Comparison of ENCODE assay signal across 18 cellular contexts in the genomic region with DNA sequence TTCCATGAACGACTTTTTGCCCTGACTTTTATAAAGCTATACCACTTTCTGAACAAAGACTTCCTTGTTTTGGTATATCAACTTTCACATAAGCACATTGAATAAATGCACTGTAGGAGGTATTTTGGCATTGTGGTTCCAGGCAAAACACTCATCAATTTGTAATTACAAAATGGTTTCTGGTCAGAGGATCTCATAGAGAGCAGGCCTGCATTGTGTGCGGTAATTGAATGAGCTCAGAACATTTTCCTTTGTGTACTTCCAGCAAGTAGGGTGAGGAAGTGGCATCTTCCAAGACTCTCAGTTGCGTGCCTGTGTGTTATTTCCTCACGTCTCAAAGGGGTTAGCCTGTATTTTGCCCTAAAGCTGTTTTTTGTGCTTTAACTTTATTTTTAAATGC.
DNase-seq lines count a peak whose midpoint lies in the region; ATAC-seq and TF ChIP-seq lines count a peak whose summit lies in the region.
"Had no signal": no experiment of that assay in that cellular context is flagged by ENCODE, and none has a peak within 500 bp of the region (broad histone marks: within the 10 kb centered on the region; RNA-seq: fewer than 3 reads in every experiment).

No MANE protein-coding gene starts in this region.

- no peak for TF ChIP-seq POLR2A in gastrocnemius medialis (IDR thresholded peaks at IDR 0.05)
- no peak for TF ChIP-seq POLR2A in Peyer's patch (IDR thresholded peaks at IDR 0.05)

- TF ChIP-seq CTCF in gastrocnemius medialis (IDR thresholded peaks at IDR 0.05 in 4 of 5, conservative IDR thresholded peaks at IDR 0.05 in 1 of 5): no peak
- no peak for TF ChIP-seq CTCF in Peyer's patch (IDR thresholded peaks at IDR 0.05)

- H3K9me3 ChIP-seq in gastrocnemius medialis (no peaks in the 10 kb centered on the region), Peyer's patch (no peaks in the 10 kb centered on the region)
- H3K9me3 ChIP-seq: body of pancreas, HAP-1, thoracic aorta had no signal

- no peaks in the 10 kb centered on the region for H3K36me3 ChIP-seq in gastrocnemius medialis
- no peaks in the 10 kb centered on the region for H3K36me3 ChIP-seq in Peyer's patch
- H3K36me3 ChIP-seq: HAP-1, thoracic aorta had no signal

- ATAC-seq in gastrocnemius medialis (no peak), HG03139 (IDR thresholded peaks at IDR 0.05; ENCODE audit: unreplicated experiment) (no peak)
- ATAC-seq: body of pancreas had no signal

- H3K27ac ChIP-seq in gastrocnemius medialis: peak overlapping the region; percentile 91 to 95 (median 92)
- peak overlapping the region in 2 of 4 donors; percentile 39 to 43 for H3K27ac ChIP-seq in Peyer's patch
- H3K27ac ChIP-seq: thoracic aorta had no signal

- H3K27me3 ChIP-seq in gastrocnemius medialis (no peaks in the 10 kb centered on the region), Peyer's patch (no peaks in the 10 kb centered on the region)
- H3K27me3 ChIP-seq: body of pancreas, dorsolateral prefrontal cortex had no signal

- H3K4me3 ChIP-seq in gastrocnemius medialis (no peak overlapping the region), Peyer's patch (no peak overlapping the region)
- H3K4me3 ChIP-seq: body of pancreas, dorsolateral prefrontal cortex, HAP-1, thoracic aorta had no signal

- DNase-seq in NCI-H146 treated with DMSO at 0.1 percent for 48 hours (lab: John Stamatoyannopoulos, UW; ENCODE audit: unreplicated experiment) (peak; percentile 42), NCI-H69 (lab: John Stamatoyannopoulos, UW) (peak; percentile 85), dermis blood vessel endothelial cell (peak; percentile 53), gastrocnemius medialis (no peak), Peyer's patch (no peak), iPS-NIHi11 (ENCODE audit: low spot score) (no peak)
- DNase-seq: activated CD4-positive, alpha-beta T cell treated with anti-CD3 and anti-CD28 coated beads for 1 hour; activated CD8-positive, alpha-beta memory T cell treated with anti-CD3 and anti-CD28 coated beads, Interleukin-2, amount 50 U/mL, for 48 hours; activated naive CD4-positive, alpha-beta T cell; body of pancreas; dorsolateral prefrontal cortex; MM.1S; NCI-H446; stimulated activated CD4-positive, alpha-beta T cell treated with anti-CD3 and anti-CD28 coated beads, Interleukin-2, amount 100 ng/mL, for 48 hours; T1000 had no signal

- in situ Hi-C loops in gastrocnemius medialis (cut with MboI; ENCODE audit: low sequenced_read_pairs in 4 of 4): loop anchor here in 2 of 4 donors (10.0 kb wide), 1 partner anchor 221 kb away; no protein-coding TSS in a partner anchor

- H3K4me1 ChIP-seq in gastrocnemius medialis (peaks cover 25 to 28% of the 10 kb centered on the region in 2 donors), Peyer's patch (peaks cover 0 to 22% (median 0%) of the 10 kb centered on the region in 4 donors)
- H3K4me1 ChIP-seq: HAP-1 had no signal

- intact Hi-C loops in gastrocnemius medialis (cut with DNase I; ENCODE audit: low total_unique reads): loop anchor here (5.0 kb wide), 2 partner anchors 62 to 107 kb away; a partner anchor contains a TSS

Comparison
In these comparisons a context has a peak if more than half of its experiments do, and no peak if none do; other contexts are left out.
1. DNase-seq: peak in NCI-H146 treated with DMSO at 0.1 percent for 48 hours (single experiment), NCI-H69 (single experiment) and dermis blood vessel endothelial cell (single experiment); none in gastrocnemius medialis (0 of 2), Peyer's patch (0 of 3) and iPS-NIHi11 (single experiment).